In genomic region chr16:4615389-4616046, GRCh38 we compare ENCODE assay signal across 8 cellular contexts. TPM values are rescaled to one million over a fixed set of nuclear protein-coding genes. Genes with fewer than 3 reads are reported as not detected.
DNase-seq lines count a peak whose midpoint lies in the region; ATAC-seq and TF ChIP-seq lines count a peak whose summit lies in the region.

No MANE protein-coding gene starts in this region.

- no peaks in the 10 kb centered on the region for H3K36me3 ChIP-seq in CD8-positive, alpha-beta memory T cell (ENCODE audit: insufficient read depth, low read length)
- no peaks in the 10 kb centered on the region for H3K36me3 ChIP-seq in Panc1 (ENCODE audit: control insufficient read depth, insufficient read depth, low read length)

- intact Hi-C loops in Panc1 (cut with micrococcal nuclease; ENCODE audit: unreplicated experiment): no loop called here

- H3K4me1 Mint-ChIP-seq in CD8-positive, alpha-beta memory T cell: peaks cover 20 to 54% (median 30%) of the 10 kb centered on the region in 3 donors
- peaks cover 40% of the 10 kb centered on the region for H3K4me1 Mint-ChIP-seq in osteocyte (ENCODE audit: unreplicated experiment)

- no peaks in the 10 kb centered on the region for H3K27me3 Mint-ChIP-seq in CD8-positive, alpha-beta memory T cell
- no peaks in the 10 kb centered on the region for H3K27me3 Mint-ChIP-seq in osteocyte (ENCODE audit: unreplicated experiment)

- BruUV-seq in Panc1 (replicated peaks; lab: Mats Ljungman, UMichigan): no TSS peak

- H3K27ac Mint-ChIP-seq in CD8-positive, alpha-beta memory T cell: peak overlapping the region; percentile 85 to 99 (median 98)
- peak overlapping the region; percentile 89 for H3K27ac Mint-ChIP-seq in osteocyte (ENCODE audit: unreplicated experiment)

- peak overlapping the region; percentile 88 to 97 (median 95) for H3K4me3 Mint-ChIP-seq in CD8-positive, alpha-beta memory T cell
- peak overlapping the region; percentile 82 for H3K4me3 Mint-ChIP-seq in osteocyte (ENCODE audit: unreplicated experiment)

- H3K4me3 ChIP-seq in CD8-positive, alpha-beta memory T cell (ENCODE audit: low read length): peak overlapping the region; percentile 71
- peak overlapping the region; percentile 67 to 74 for H3K4me3 ChIP-seq in Panc1 (ENCODE audit: low read depth in 2 of 2, low read length in 2 of 2)
- H3K4me3 ChIP-seq in epithelial cell of esophagus (ENCODE audit: low read length): peak overlapping the region; percentile 41

- CTCF ChIA-PET in CD8-positive, alpha-beta memory T cell (lab: Charles Lee): interaction anchor here (0.9 to 3.0 kb wide), 3 partner anchors 8 to 141 kb away, joined by 3 to 21 read pairs (median 3); partner anchors contain the start of genes MGRN1 and NMRAL1
- CTCF ChIA-PET in Panc1 (lab: Charles Lee): interaction anchor here (0.6 to 1.0 kb wide), 6 partner anchors 8 to 103 kb away, joined by 3 read pairs; no protein-coding TSS in a partner anchor

- no peaks in the 10 kb centered on the region for H3K9me3 Mint-ChIP-seq in CD8-positive, alpha-beta memory T cell
- no peaks in the 10 kb centered on the region for H3K9me3 Mint-ChIP-seq in osteocyte (ENCODE audit: unreplicated experiment)

- no peaks in the 10 kb centered on the region for H3K9me3 ChIP-seq in CD8-positive, alpha-beta memory T cell (ENCODE audit: low read length)
- no peaks in the 10 kb centered on the region for H3K9me3 ChIP-seq in Panc1 (ENCODE audit: control insufficient read depth, insufficient read depth, low read depth, low read length)

- ATAC-seq in Panc1 (no peak), HG02623 (IDR thresholded peaks at IDR 0.05; ENCODE audit: unreplicated experiment) (no peak)

- peak overlapping the region; percentile 78 for H3K27ac ChIP-seq in CD8-positive, alpha-beta memory T cell (ENCODE audit: low read depth, low read length)
- peak overlapping the region; percentile 92 for H3K27ac ChIP-seq in Panc1 (ENCODE audit: low read length)

- peak in 1 of 5 donors; percentile 56 for DNase-seq in CD8-positive, alpha-beta memory T cell
- DNase-seq in Panc1 (ENCODE audit: low read depth, low spot score) (no peak), epithelial cell of esophagus (ENCODE audit: low read depth) (no peak), osteocyte (ENCODE audit: extremely low spot score, unreplicated experiment) (no peak), SIG-M5 (lab: John Stamatoyannopoulos, UW) (no peak), islet precursor cell (no peak), GM19240 (ENCODE audit: insufficient read length, low spot score) (no peak)

- POLR2A ChIA-PET in CD8-positive, alpha-beta memory T cell (lab: Charles Lee): interaction anchor here (0.5 to 2.5 kb wide), 10 partner anchors 9 to 263 kb away, joined by 3 to 18 read pairs (median 4); partner anchors contain the start of genes ANKS3, DNAAF8, HMOX2 and MGRN1
- POLR2A ChIA-PET in Panc1 (lab: Charles Lee): interaction anchor here (0.6 to 1.1 kb wide), 8 partner anchors 10 to 342 kb away, joined by 3 to 13 read pairs (median 8); partner anchors contain the start of genes ANKS3, CDIP1 and DNAAF8

- peaks cover 0 to 5% (median 0%) of the 10 kb centered on the region in 3 donors for H3K36me3 Mint-ChIP-seq in CD8-positive, alpha-beta memory T cell
- no peaks in the 10 kb centered on the region for H3K36me3 Mint-ChIP-seq in osteocyte (ENCODE audit: unreplicated experiment)

- in situ Hi-C loops in Panc1 (cut with HindIII; ENCODE audit: low pct_unique_long_range_greater_than_20kb, low sequenced_read_pairs): no loop called here

- peaks cover 38% of the 10 kb centered on the region for H3K4me1 ChIP-seq in CD8-positive, alpha-beta memory T cell (ENCODE audit: insufficient read depth, low read length)
- peaks cover 29% of the 10 kb centered on the region for H3K4me1 ChIP-seq in Panc1 (ENCODE audit: control insufficient read depth, insufficient read depth, low read length)

- H3K27me3 ChIP-seq in CD8-positive, alpha-beta memory T cell (ENCODE audit: insufficient read depth, low read length, poor library complexity, severe bottlenecking): no peaks in the 10 kb centered on the region
- no peaks in the 10 kb centered on the region for H3K27me3 ChIP-seq in Panc1 (ENCODE audit: control insufficient read depth, insufficient read depth, low read length)

- no peak for TF ChIP-seq CTCF in Panc1 (IDR thresholded peaks at IDR 0.05)
- no peak for TF ChIP-seq CTCF in epithelial cell of esophagus (IDR thresholded peaks at IDR 0.05; ENCODE audit: insufficient read depth, low read depth, low read length, missing control alignments)
- TF ChIP-seq CTCF in osteocyte (IDR thresholded peaks at IDR 0.05): no peak

RNA-seq across cellular contexts. Expression of gene UBALD1, which starts 0.8 kb away (rescaled TPM):
- total RNA-seq in CD8-positive, alpha-beta memory T cell: 10 to 100 TPM; 18.7 to 22.3 TPM
- 4.9 TPM for polyA plus RNA-seq in CD8-positive, alpha-beta memory T cell
- total RNA-seq in Panc1 (2021; ENCODE audit: unreplicated experiment): 29.9 TPM
- 45.6 TPM for polyA plus RNA-seq in Panc1 (2012; ENCODE audit: insufficient read length)
- 33.6 and 38.4 TPM in 2 replicates for total RNA-seq in osteocyte

RNA-seq across cellular contexts. Expression of gene MGRN1, which starts 9.1 kb away (rescaled TPM):
- total RNA-seq in CD8-positive, alpha-beta memory T cell: 10 to 100 TPM; 67.3 to 69.7 TPM
- polyA plus RNA-seq in CD8-positive, alpha-beta memory T cell: 6.4 TPM
- total RNA-seq in Panc1 (2021; ENCODE audit: unreplicated experiment) (59.7 TPM), osteocyte (88.0 and 94.6 TPM in 2 replicates)
- 72.3 TPM for polyA plus RNA-seq in Panc1 (2012; ENCODE audit: insufficient read length)

RNA-seq across cellular contexts. Expression of gene C16orf96, which starts 59.4 kb away (rescaled TPM):
- total RNA-seq in CD8-positive, alpha-beta memory T cell: under 1 TPM; 0.07 to 0.11 TPM
- 0.05 TPM for polyA plus RNA-seq in CD8-positive, alpha-beta memory T cell
- total RNA-seq in Panc1 (2021; ENCODE audit: unreplicated experiment) (0.15 TPM), osteocyte (0.08 and 0.26 TPM in 2 replicates)
- 0.07 TPM for polyA plus RNA-seq in Panc1 (2012; ENCODE audit: insufficient read length)
